Comparison of ENCODE assay signal across 12 cellular contexts in the genomic region with DNA sequence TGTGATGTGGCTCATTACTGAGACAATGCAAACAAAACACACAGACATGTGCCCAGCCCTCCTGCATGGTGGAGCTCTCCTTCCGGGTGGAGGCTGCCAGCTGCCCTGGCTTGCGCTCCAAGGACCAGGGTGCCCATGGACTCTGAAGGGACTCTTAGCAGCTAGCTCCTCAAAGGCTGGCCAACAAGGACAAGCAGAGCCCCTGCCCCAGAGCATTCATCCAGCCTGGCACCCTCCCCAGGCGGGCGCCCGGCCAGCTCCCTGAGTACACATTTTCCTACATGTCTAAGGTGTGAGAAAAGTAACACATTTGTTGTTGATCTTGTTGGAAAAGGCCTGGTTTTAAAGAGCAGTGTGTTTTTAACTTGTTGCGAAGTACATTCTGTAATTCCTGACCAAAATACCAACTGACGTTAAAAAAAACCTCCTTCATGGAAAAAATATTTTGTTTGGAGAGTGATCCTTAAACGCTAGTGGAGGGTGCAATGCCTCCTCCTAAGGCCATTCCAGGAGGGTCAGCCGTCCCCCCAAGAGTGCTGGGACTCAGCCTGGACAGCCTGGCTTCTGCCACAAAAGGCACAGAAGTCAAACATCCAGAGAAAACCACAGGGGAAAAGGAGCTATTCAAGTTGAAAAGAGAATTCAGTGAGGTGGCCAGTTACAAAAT.
A peak's percentile ranks its signal among the peaks of the same experiment; 100 is the strongest.
DNase-seq lines count a peak whose midpoint lies in the region; ATAC-seq and TF ChIP-seq lines count a peak whose summit lies in the region.
"Had no signal": no experiment of that assay in that cellular context is flagged by ENCODE, and none has a peak within 500 bp of the region (broad histone marks: within the 10 kb centered on the region; RNA-seq: fewer than 3 reads in every experiment).

No MANE protein-coding gene starts in this region.

- H3K27me3 Mint-ChIP-seq in H9 (ENCODE audit: low read depth), result peaks cover 18% of the 10 kb centered on the region
- peaks cover 51% of the 10 kb centered on the region for H3K27me3 Mint-ChIP-seq in activated naive CD4-positive, alpha-beta T cell treated with anti-CD3 and anti-CD28 coated beads, Interleukin-2, amount 10 ng/mL, durations not matched to agents 7 days and 5 days

- H3K36me3 ChIP-seq in sigmoid colon, result no peaks in the 10 kb centered on the region

- no peaks in the 10 kb centered on the region for H3K79me2 ChIP-seq in H9 (ENCODE audit: insufficient read depth, low read length)

- H3K4me3 ChIP-seq in sigmoid colon, result no peak overlapping the region

- no peak overlapping the region for H2BK12ac ChIP-seq in H9 (ENCODE audit: insufficient read length, low read depth, low read length)

- no peak overlapping the region for H2AFZ ChIP-seq in H9 (ENCODE audit: low read length)

- H3K4me3 Mint-ChIP-seq in H9, result no peak overlapping the region
- no peak overlapping the region for H3K4me3 Mint-ChIP-seq in activated naive CD4-positive, alpha-beta T cell treated with anti-CD3 and anti-CD28 coated beads, Interleukin-2, amount 10 ng/mL, durations not matched to agents 7 days and 5 days
- H3K4me3 Mint-ChIP-seq: activated naive CD8-positive, alpha-beta T cell had no signal

- H3K4me1 ChIP-seq in H9 (ENCODE audit: insufficient read depth, low read length) (peaks cover 3% of the 10 kb centered on the region; the same call in 1 of the 2 replicates), sigmoid colon (peaks cover 0 to 52% (median 43%) of the 10 kb centered on the region in 4 donors)

- H2AK5ac ChIP-seq in H9 (ENCODE audit: insufficient read length, low read length), result no peak overlapping the region

- DNase-seq in H9 (peak; percentile 20), T47D (ENCODE audit: low read depth in 1 of 2, low spot score in 1 of 2) (peak; percentile 38 to 47), hippocampal formation (lab: John Stamatoyannopoulos, UW) (peak; percentile 72 to 90), sigmoid colon (peak; percentile 91), dermis blood vessel endothelial cell (no peak), NK-92 (lab: John Stamatoyannopoulos, UW; ENCODE audit: unreplicated experiment) (no peak)
- no peak for DNase-seq in activated naive CD4-positive, alpha-beta T cell treated with anti-CD3 and anti-CD28 coated beads, Interleukin-2, amount 10 ng/mL, durations not matched to agents 7 days and 5 days
- DNase-seq: NCI-H524 had no signal

- intact Hi-C loops in sigmoid colon (cut with DNase I), result loop anchor here (2.0 kb wide), 1 partner anchor 17 kb away; no protein-coding TSS in a partner anchor

- no peak overlapping the region for H3K27ac Mint-ChIP-seq in H9
- H3K27ac Mint-ChIP-seq in activated naive CD4-positive, alpha-beta T cell treated with anti-CD3 and anti-CD28 coated beads, Interleukin-2, amount 10 ng/mL, durations not matched to agents 7 days and 5 days, result no peak overlapping the region
- H3K27ac Mint-ChIP-seq: activated naive CD8-positive, alpha-beta T cell had no signal

- no peak overlapping the region for H4K91ac ChIP-seq in H9 (ENCODE audit: insufficient read length, low read depth, low read length)

- H2BK120ac ChIP-seq in H9 (ENCODE audit: low read depth, low read length, poor library complexity, severe bottlenecking), result no peak overlapping the region

- H3K4me2 ChIP-seq in H9 (ENCODE audit: insufficient read depth, insufficient read length, low read length), result no peak overlapping the region

- H3K23ac ChIP-seq in H9 (ENCODE audit: insufficient read length, low read depth, low read length), result no peak overlapping the region

- peaks cover 6% of the 10 kb centered on the region for H3K23me2 ChIP-seq in H9 (ENCODE audit: insufficient read length, low read depth, low read length, poor library complexity, severe bottlenecking)

- no peak overlapping the region for H4K8ac ChIP-seq in H9 (replicated peaks; ENCODE audit: insufficient read length, low read depth, low read length)

- WGBS in H9 (ENCODE audit: extremely low coverage, insufficient read length, low lambda C conversion rate), result no CpG with 5 or more reads among the region's 9 CpGs
- WGBS in sigmoid colon, 2 donors, result 43 to 72% methylated on average over 9 of the region's 9 CpGs

- peaks cover 26 to 35% of the 10 kb centered on the region in 2 experiments for H3K4me1 Mint-ChIP-seq in H9
- H3K4me1 Mint-ChIP-seq in activated naive CD4-positive, alpha-beta T cell treated with anti-CD3 and anti-CD28 coated beads, Interleukin-2, amount 10 ng/mL, durations not matched to agents 7 days and 5 days, result no peaks in the 10 kb centered on the region

- no peak overlapping the region for H2BK15ac ChIP-seq in H9 (ENCODE audit: low read depth, low read length)

- H3K9me3 ChIP-seq in H9 (ENCODE audit: control insufficient read depth, low read depth, low read length), result no peaks in the 10 kb centered on the region
- H3K9me3 ChIP-seq in sigmoid colon, result no peaks in the 10 kb centered on the region

- no peak for TF ChIP-seq CTCF in H9 (conservative IDR thresholded peaks at IDR 0.05)
- TF ChIP-seq CTCF in sigmoid colon (IDR thresholded peaks at IDR 0.05), result no peak

- H2BK5ac ChIP-seq in H9 (ENCODE audit: insufficient read length, low read length), result no peak overlapping the region

- no peak overlapping the region for H4K5ac ChIP-seq in H9 (ENCODE audit: insufficient read length, low read depth, low read length)

- no peaks in the 10 kb centered on the region for H3K36me3 Mint-ChIP-seq in H9 (ENCODE audit: insufficient read depth in 1 of 3, low read depth in 3 of 3)
- no peaks in the 10 kb centered on the region for H3K36me3 Mint-ChIP-seq in activated naive CD4-positive, alpha-beta T cell treated with anti-CD3 and anti-CD28 coated beads, Interleukin-2, amount 10 ng/mL, durations not matched to agents 7 days and 5 days
- H3K36me3 Mint-ChIP-seq: activated naive CD8-positive, alpha-beta T cell had no signal

- no peak for TF ChIP-seq POLR2A in sigmoid colon (IDR thresholded peaks at IDR 0.05)

- in situ Hi-C loops in T47D (cut with HindIII; ENCODE audit: low pct_unique_long_range_greater_than_20kb, low sequenced_read_pairs), result no loop called here

- H3T11ph ChIP-seq in H9 (ENCODE audit: low read length), result no peak overlapping the region

- H3K14ac ChIP-seq in H9 (ENCODE audit: insufficient read depth, low read length), result no peak overlapping the region

- H3K27ac ChIP-seq in H9 (ENCODE audit: insufficient read length, low read depth, low read length) (no peak overlapping the region), sigmoid colon (peak overlapping the region; percentile 70 to 92 (median 88))
- H3K27ac ChIP-seq: C4-2B, HL-60 had no signal

- H3K79me1 ChIP-seq in H9 (ENCODE audit: insufficient read depth, low read depth, low read length, poor library complexity, severe bottlenecking), result no peaks in the 10 kb centered on the region

- H4K20me1 ChIP-seq in H9 (ENCODE audit: control insufficient read depth, insufficient read depth, insufficient read length), result no peaks in the 10 kb centered on the region

- TF ChIP-seq EP300 in sigmoid colon (IDR thresholded peaks at IDR 0.05), result peak in 3 of 4 donors; percentile 32 to 47 (median 41)

- CTCF ChIA-PET in activated naive CD4-positive, alpha-beta T cell treated with anti-CD3 and anti-CD28 coated beads, Interleukin-2, amount 10 ng/mL, durations not matched to agents 7 days and 5 days (lab: Charles Lee), result no interaction called here

- H3K9me3 Mint-ChIP-seq in H9, result no peaks in the 10 kb centered on the region
- H3K9me3 Mint-ChIP-seq in activated naive CD4-positive, alpha-beta T cell treated with anti-CD3 and anti-CD28 coated beads, Interleukin-2, amount 10 ng/mL, durations not matched to agents 7 days and 5 days, result no peaks in the 10 kb centered on the region

- no peak overlapping the region for H3K9ac ChIP-seq in H9 (ENCODE audit: extremely low read depth, insufficient read length, low read length)

- H3K27me3 ChIP-seq in H9 (ENCODE audit: insufficient read depth, low read length) (no peaks in the 10 kb centered on the region; the same call in 1 of the 2 replicates), sigmoid colon (no peaks in the 10 kb centered on the region)

- H3K56ac ChIP-seq in H9 (ENCODE audit: insufficient read length, low read depth, low read length), result no peak overlapping the region

- no peak overlapping the region for H2BK20ac ChIP-seq in H9 (ENCODE audit: low read depth, low read length, poor library complexity, severe bottlenecking)

- no peak for ATAC-seq in GM18517 (IDR thresholded peaks at IDR 0.05; ENCODE audit: unreplicated experiment)

- H3K18ac ChIP-seq in H9 (ENCODE audit: insufficient read length, low read depth, low read length), result no peak overlapping the region

- H3K4ac ChIP-seq in H9 (ENCODE audit: low read depth, low read length), result no peak overlapping the region

Comparison
In these comparisons a context has a peak if more than half of its experiments do, and no peak if none do; other contexts are left out.
1. DNase-seq: peak in H9 (single experiment), T47D (2 of 2), hippocampal formation (2 of 2) and sigmoid colon (single experiment); none in activated naive CD4-positive, alpha-beta T cell treated with anti-CD3 and anti-CD28 coated beads, Interleukin-2, amount 10 ng/mL, durations not matched to agents 7 days and 5 days (single experiment), dermis blood vessel endothelial cell (single experiment) and NK-92 (single experiment).